Comparison of ENCODE assay signal across 20 cellular contexts in genomic region chr3:191303596-191303995, GRCh38. TPM values are rescaled to one million over a fixed set of nuclear protein-coding genes. Genes with fewer than 3 reads are reported as not detected.
DNase-seq lines count a peak whose midpoint lies in the region; ATAC-seq and TF ChIP-seq lines count a peak whose summit lies in the region.
"Had no signal": no experiment of that assay in that cellular context is flagged by ENCODE, and none has a peak within 500 bp of the region (broad histone marks: within the 10 kb centered on the region; RNA-seq: fewer than 3 reads in every experiment).

No MANE protein-coding gene starts in this region.

- no peaks in the 10 kb centered on the region for H4K20me1 ChIP-seq in mammary epithelial cell (ENCODE audit: insufficient read depth, low read length)

- H3K4me3 ChIP-seq in mammary epithelial cell (replicated peaks in 1 of 3; ENCODE audit: insufficient read depth in 1 of 3, low read depth in 2 of 3, low read length in 3 of 3), result no peak overlapping the region
- H3K4me3 ChIP-seq in breast epithelium, result no peak overlapping the region
- H3K4me3 ChIP-seq in fibroblast of villous mesenchyme (ENCODE audit: low read depth, low read length), result no peak overlapping the region
- no peak overlapping the region for H3K4me3 ChIP-seq in vagina
- H3K4me3 ChIP-seq: A549 had no signal

- H3K4me1 ChIP-seq in mammary epithelial cell (ENCODE audit: insufficient read depth, low read length), result no peaks in the 10 kb centered on the region
- no peaks in the 10 kb centered on the region for H3K4me1 ChIP-seq in breast epithelium
- no peaks in the 10 kb centered on the region for H3K4me1 ChIP-seq in vagina
- H3K4me1 ChIP-seq: A549 had no signal

- TF ChIP-seq POLR2A in breast epithelium (IDR thresholded peaks at IDR 0.05) (no peak), vagina (IDR thresholded peaks at IDR 0.05) (no peak)

- in situ Hi-C loops in mammary epithelial cell (cut with MboI; ENCODE audit: low sequenced_read_pairs in 2 of 2), result no loop called here

- no peak for ATAC-seq in stimulated activated memory B cell treated with anti-CD40 and anti-IgM and Interleukin-4, amounts not matched to agents 10 μg/mL and 1 μg/mL and 100 μg/mL, for 72 hours
- ATAC-seq in HG02885 (IDR thresholded peaks at IDR 0.05; ENCODE audit: poor library complexity, unreplicated experiment), result no peak
- no peak for ATAC-seq in HG03521 (IDR thresholded peaks at IDR 0.05; ENCODE audit: unreplicated experiment)
- ATAC-seq: A549, Right ventricle myocardium inferior had no signal

- no TSS peak for BruUV-seq in mammary epithelial cell (replicated peaks; lab: Mats Ljungman, UMichigan)

- peaks cover 50% of the 10 kb centered on the region for H3K4me1 Mint-ChIP-seq in stimulated activated memory B cell treated with anti-CD40 and anti-IgM and Interleukin-4, amounts not matched to agents 10 μg/mL and 1 μg/mL and 100 μg/mL, for 72 hours
- H3K4me1 Mint-ChIP-seq: CD4-positive, CD25-positive, alpha-beta regulatory T cell had no signal

- H3K27ac Mint-ChIP-seq in stimulated activated memory B cell treated with anti-CD40 and anti-IgM and Interleukin-4, amounts not matched to agents 10 μg/mL and 1 μg/mL and 100 μg/mL, for 72 hours, result peak overlapping the region; percentile 93
- H3K27ac Mint-ChIP-seq: CD4-positive, CD25-positive, alpha-beta regulatory T cell had no signal

- H3K27me3 ChIP-seq in mammary epithelial cell (ENCODE audit: insufficient read depth, low read length) (no peaks in the 10 kb centered on the region), breast epithelium (no peaks in the 10 kb centered on the region), vagina (no peaks in the 10 kb centered on the region)

- no peaks in the 10 kb centered on the region for H3K36me3 Mint-ChIP-seq in stimulated activated memory B cell treated with anti-CD40 and anti-IgM and Interleukin-4, amounts not matched to agents 10 μg/mL and 1 μg/mL and 100 μg/mL, for 72 hours
- H3K36me3 Mint-ChIP-seq: CD4-positive, CD25-positive, alpha-beta regulatory T cell had no signal

- CTCF ChIA-PET in mammary epithelial cell (lab: Charles Lee; ENCODE audit: low non-redundant PET), result no interaction called here

- H3K36me3 ChIP-seq in mammary epithelial cell (ENCODE audit: insufficient read depth, low read length) (no peaks in the 10 kb centered on the region), breast epithelium (no peaks in the 10 kb centered on the region), vagina (no peaks in the 10 kb centered on the region)

- TF ChIP-seq CTCF in mammary epithelial cell (conservative IDR thresholded peaks at IDR 0.05 in 1 of 2, IDR thresholded peaks at IDR 0.05 in 1 of 2; ENCODE audit: extremely low read depth in 1 of 2, insufficient read depth in 1 of 2, low read depth in 1 of 2, low read length in 2 of 2) (no peak), breast epithelium (IDR thresholded peaks at IDR 0.05) (no peak), fibroblast of villous mesenchyme (IDR thresholded peaks at IDR 0.05; ENCODE audit: insufficient read depth, low read depth, low read length) (no peak), vagina (IDR thresholded peaks at IDR 0.05) (no peak)

- WGBS in mammary epithelial cell (ENCODE audit: low coverage, missing lambda C conversion rate), result 94% methylated on average over 3 of the region's 3 CpGs

- H3K4me3 Mint-ChIP-seq in stimulated activated memory B cell treated with anti-CD40 and anti-IgM and Interleukin-4, amounts not matched to agents 10 μg/mL and 1 μg/mL and 100 μg/mL, for 72 hours, result no peak overlapping the region
- H3K4me3 Mint-ChIP-seq: CD4-positive, CD25-positive, alpha-beta regulatory T cell had no signal

- dilution Hi-C loops in mammary epithelial cell (cut with HindIII; ENCODE audit: low sequenced_read_pairs), result no loop called here

- H3K27me3 Mint-ChIP-seq in stimulated activated memory B cell treated with anti-CD40 and anti-IgM and Interleukin-4, amounts not matched to agents 10 μg/mL and 1 μg/mL and 100 μg/mL, for 72 hours, result no peaks in the 10 kb centered on the region
- H3K27me3 Mint-ChIP-seq: CD4-positive, CD25-positive, alpha-beta regulatory T cell had no signal

- H3K79me2 ChIP-seq in mammary epithelial cell (ENCODE audit: insufficient read depth, low read length), result no peaks in the 10 kb centered on the region

- no peaks in the 10 kb centered on the region for H3K9me3 ChIP-seq in mammary epithelial cell (replicated peaks; ENCODE audit: insufficient read depth, low read length)
- no peaks in the 10 kb centered on the region for H3K9me3 ChIP-seq in breast epithelium
- H3K9me3 ChIP-seq in vagina, result no peaks in the 10 kb centered on the region
- H3K9me3 ChIP-seq: A549 had no signal

- DNase-seq in mammary epithelial cell (peak; percentile 13), breast epithelium (ENCODE audit: low spot score in 2 of 2) (no peak), fibroblast of villous mesenchyme (ENCODE audit: low read depth) (peak; percentile 59), vagina (ENCODE audit: extremely low spot score in 2 of 2) (no peak)
- DNase-seq: AML-193; CD4-positive, CD25-positive, alpha-beta regulatory T cell; DND-41; GOT3; MM.1S; NCI-H1417; NCI-H1930; NCI-H2171; NCI-H510A had no signal

- no peaks in the 10 kb centered on the region for H3K9me3 Mint-ChIP-seq in stimulated activated memory B cell treated with anti-CD40 and anti-IgM and Interleukin-4, amounts not matched to agents 10 μg/mL and 1 μg/mL and 100 μg/mL, for 72 hours

- intact Hi-C loops in mammary epithelial cell (cut with micrococcal nuclease), result no loop called here
- intact Hi-C loops in breast epithelium (cut with DNase I; ENCODE audit: low total_unique reads), result no loop called here
- intact Hi-C loops in vagina (cut with DNase I), result no loop called here

- H2AFZ ChIP-seq in mammary epithelial cell (ENCODE audit: low read depth, low read length), result no peak overlapping the region

- no peak overlapping the region for H3K9ac ChIP-seq in mammary epithelial cell (ENCODE audit: insufficient read depth, low read length)
- H3K9ac ChIP-seq: KMS-11 had no signal

- H3K27ac ChIP-seq in mammary epithelial cell (ENCODE audit: insufficient read depth, low read depth, low read length) (no peak overlapping the region), breast epithelium (no peak overlapping the region), vagina (no peak overlapping the region)
- H3K27ac ChIP-seq: A549, KMS-11 had no signal

- H3K4me2 ChIP-seq in mammary epithelial cell (ENCODE audit: insufficient read depth, low read depth, low read length), result no peak overlapping the region
- H3K4me2 ChIP-seq: A549, KMS-11 had no signal

TF ChIP-seq in PFSK-1, 5 proteins besides CTCF, POLR2A, EP300 and RAD21:
- TF ChIP-seq TAF1 (IDR thresholded peaks at IDR 0.05; ENCODE audit: borderline replicate concordance, insufficient read depth, low read length) (no peak), SIN3A (IDR thresholded peaks at IDR 0.05; ENCODE audit: borderline replicate concordance, insufficient read depth, low read length) (no peak; the same call in 1 of the 2 replicates), REST (IDR thresholded peaks at IDR 0.05; ENCODE audit: insufficient read depth in 1 of 2, low read depth in 2 of 2, low read length in 2 of 2) (no peak), POLR2AphosphoS5 (IDR thresholded peaks at IDR 0.05; ENCODE audit: low read depth, low read length) (peak; percentile 56)

RNA-seq across cellular contexts. Expression of gene CCDC50, which starts 25.6 kb away (rescaled TPM):
- total RNA-seq in mammary epithelial cell (10 to 100 TPM; 74.8 to 85.0 TPM), breast epithelium (100 to 1,000 TPM in 1 of 3 donors, 10 to 100 TPM in 2; 86.9 to 101 (median 93.4) TPM), fibroblast of villous mesenchyme (102 and 107 TPM in 2 replicates), vagina (58.7 TPM)
- 36.5 TPM for polyA plus RNA-seq in mammary epithelial cell
- 28.9 TPM for polyA minus RNA-seq in mammary epithelial cell
- polyA plus RNA-seq in PFSK-1 (2012; ENCODE audit: insufficient read length, low read depth), result 197 TPM

RNA-seq across cellular contexts. Expression of gene UTS2B, which starts 26.7 kb away (rescaled TPM):
- under 1 TPM in 1 of 2 donors, not detected in 1; 0.42 TPM for total RNA-seq in mammary epithelial cell
- 0.05 TPM for polyA plus RNA-seq in mammary epithelial cell
- polyA minus RNA-seq in mammary epithelial cell, result not detected
- under 1 TPM in 1 of 3 donors, not detected in 2; 0.15 TPM for total RNA-seq in breast epithelium
- 30.5 TPM for polyA plus RNA-seq in PFSK-1 (2012; ENCODE audit: insufficient read length, low read depth)
- 0.64 and 0.86 TPM in 2 replicates for total RNA-seq in fibroblast of villous mesenchyme
- total RNA-seq in vagina, result 1.7 TPM
- total RNA-seq: CD4-positive, CD25-positive, alpha-beta regulatory T cell had no signal
- polyA plus RNA-seq: CD4-positive, CD25-positive, alpha-beta regulatory T cell had no signal

Comparison
In these comparisons a context has a peak if more than half of its experiments do, and no peak if none do; other contexts are left out.
1. DNase-seq: peak in mammary epithelial cell (single experiment) and fibroblast of villous mesenchyme (single experiment); none in breast epithelium (0 of 2) and vagina (0 of 2).